18 cellular contexts compared by ENCODE assay signal in genomic region chr6:106797186-106797585, GRCh38.
"Had no signal": no experiment of that assay in that cellular context is flagged by ENCODE, and none has a peak within 500 bp of the region (broad histone marks: within the 10 kb centered on the region; RNA-seq: fewer than 3 reads in every experiment).

No MANE protein-coding gene starts in this region.

- H3K4me1 ChIP-seq: adrenal gland, testis, upper lobe of right lung had no signal

- H3K36me3 ChIP-seq: adrenal gland, ovary, upper lobe of right lung had no signal

- H3K4me3 ChIP-seq: adrenal gland, ovary, testis, upper lobe of right lung had no signal

- H3K27me3 ChIP-seq: adrenal gland, foreskin keratinocyte, ovary, testis, upper lobe of right lung had no signal

- FAIRE-seq: islet of Langerhans had no signal

- H3K9me3 ChIP-seq: adrenal gland, ovary, testis, upper lobe of right lung had no signal

- DNase-seq: activated CD4-positive, CD25-positive, alpha-beta regulatory T cell treated with anti-CD3 and anti-CD28 coated beads, Interleukin-2, amount 50 U/mL, for 72 hours; activated CD8-positive, alpha-beta memory T cell treated with anti-CD3 and anti-CD28 coated beads for 24 hours; activated effector memory CD4-positive, alpha-beta T cell treated with anti-CD3 and anti-CD28 coated beads, Interleukin-2, amount 50 U/mL, for 16 hours; activated T-cell treated with anti-CD3 and anti-CD28 coated beads, Interleukin-2, amount 50 U/mL, for 72 hours; adrenal gland; effector memory CD8-positive, alpha-beta T cell; foreskin keratinocyte; hippocampal formation; naive thymus-derived CD4-positive, alpha-beta T cell; ovary; stimulated activated CD4-positive, alpha-beta T cell treated with anti-CD3 and anti-CD28 coated beads, Interleukin-4, amount 100 ng/mL, for 24 hours; T-helper 2 cell; testis; upper lobe of right lung had no signal

- ATAC-seq: activated T-cell treated with anti-CD3 and anti-CD28 coated beads, Interleukin-2, amount 50 U/mL, for 72 hours; effector memory CD8-positive, alpha-beta T cell; foreskin keratinocyte; naive thymus-derived CD4-positive, alpha-beta T cell; sciatic nerve; stimulated activated effector memory CD8-positive, alpha-beta T cell treated with anti-CD3 and anti-CD28 coated beads, Interleukin-12 subunit alpha, Interleukin-12 subunit beta, amount 100 ng/mL, for 72 hours; upper lobe of right lung had no signal

- H3K27ac ChIP-seq: adrenal gland, foreskin keratinocyte, ovary, testis, upper lobe of right lung, VCaP had no signal
